ENCODE assay signal across 8 cellular contexts in the genomic region with DNA sequence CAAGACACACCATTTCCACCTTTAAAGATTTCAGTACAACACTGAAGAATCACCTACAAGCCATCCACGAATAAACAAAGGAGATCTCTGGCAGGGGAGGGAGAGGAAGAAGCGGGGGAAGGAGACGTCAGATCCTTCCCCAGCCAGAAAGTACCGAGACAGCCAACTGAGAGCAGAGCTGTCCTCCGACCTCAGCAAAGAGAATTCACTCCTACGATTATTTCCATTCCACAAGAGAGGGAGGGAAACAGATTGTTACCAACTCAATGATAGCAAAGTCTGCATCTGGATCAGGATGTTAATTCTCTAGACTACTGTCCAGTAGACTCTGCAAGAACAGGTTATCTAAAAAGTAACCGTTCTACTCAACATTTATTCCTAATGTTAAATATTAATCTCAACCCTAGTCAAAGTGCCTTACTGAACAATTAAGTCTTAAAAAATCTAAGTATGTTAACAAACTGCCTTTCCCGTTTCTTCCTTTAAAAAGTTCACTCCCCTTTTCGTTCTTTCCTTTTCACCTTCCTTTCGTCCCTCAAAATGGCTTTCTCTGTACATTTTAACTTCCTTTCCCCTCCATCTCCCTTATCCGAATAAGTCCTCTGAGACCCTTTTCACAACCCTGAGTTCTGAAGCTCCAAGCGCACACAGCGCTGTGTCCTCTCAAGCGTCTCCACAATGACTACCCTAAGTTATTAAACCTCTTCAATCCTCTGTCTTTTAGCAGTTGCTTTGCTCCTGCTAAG. TPM values are rescaled to one million over a fixed set of nuclear protein-coding genes. Genes with fewer than 3 reads are reported as not detected.
DNase-seq lines count a peak whose midpoint lies in the region; ATAC-seq and TF ChIP-seq lines count a peak whose summit lies in the region.

No MANE protein-coding gene starts in this region.

- no peak overlapping the region for H2BK120ac ChIP-seq in mesenchymal stem cell (ENCODE audit: low read depth, low read length)

- no peak overlapping the region for H2BK15ac ChIP-seq in mesenchymal stem cell (ENCODE audit: low read depth, poor library complexity, severe bottlenecking)

- H3K4me3 ChIP-seq in LNCaP clone FGC (ENCODE audit: low read depth, low read length): peak overlapping the region; percentile 89
- peak overlapping the region; percentile 98 for H3K4me3 ChIP-seq in coronary artery
- peak overlapping the region; percentile 80 to 91 for H3K4me3 ChIP-seq in mesenchymal stem cell (ENCODE audit: insufficient read depth in 1 of 2, low read depth in 1 of 2, low read length in 2 of 2)

- peak overlapping the region; percentile 53 for H3K27ac Mint-ChIP-seq in Calu3 (ENCODE audit: unreplicated experiment)

- H4K8ac ChIP-seq in mesenchymal stem cell (ENCODE audit: low read length): no peak overlapping the region

- H3K36me3 Mint-ChIP-seq in Calu3 (ENCODE audit: insufficient read depth, unreplicated experiment): peaks cover 87% of the 10 kb centered on the region

- no peaks in the 10 kb centered on the region for H3K27me3 Mint-ChIP-seq in Calu3 (ENCODE audit: unreplicated experiment)

- no peak overlapping the region for H3K14ac ChIP-seq in mesenchymal stem cell (ENCODE audit: low read length in 2 of 2)

- no peak overlapping the region for H3K23ac ChIP-seq in mesenchymal stem cell (ENCODE audit: low read length in 2 of 2)

- H2AFZ ChIP-seq in mesenchymal stem cell (ENCODE audit: low read depth, low read length): no peak overlapping the region

- BruUV-seq in Calu3 (replicated peaks; lab: Mats Ljungman, UMichigan): no TSS peak

- peak; percentile 16 for DNase-seq in Calu3
- no peak for DNase-seq in LNCaP clone FGC (ENCODE audit: low read depth)
- peak; percentile 44 for DNase-seq in activated CD4-positive, CD25-positive, alpha-beta regulatory T cell treated with anti-CD3 and anti-CD28 coated beads, Interleukin-2, amount 50 U/mL, for 16 hours (ENCODE audit: low read depth, low spot score)
- DNase-seq in coronary artery (ENCODE audit: low spot score): no peak
- DNase-seq in mesenchymal stem cell: peak; percentile 81
- DNase-seq in stimulated activated CD8-positive, alpha-beta memory T cell treated with anti-CD3 and anti-CD28 coated beads, Interleukin-15, amount 100 ng/mL, for 4 hours (ENCODE audit: low read depth in 2 of 2): peak; percentile 20 to 55

- peak overlapping the region; percentile 100 for H3K9ac ChIP-seq in mesenchymal stem cell (ENCODE audit: low read length)

- no peaks in the 10 kb centered on the region for H3K4me1 ChIP-seq in mesenchymal stem cell (ENCODE audit: control insufficient read depth, insufficient read depth, low read depth, low read length)

- H3K36me3 ChIP-seq in mesenchymal stem cell (ENCODE audit: control insufficient read depth in 1 of 2, insufficient read depth in 2 of 2, low read depth in 1 of 2, low read length in 2 of 2): peaks cover 12 to 44% of the 10 kb centered on the region in 2 experiments

- CTCF ChIA-PET in Calu3 (lab: Charles Lee): interaction anchor here (0.6 to 0.7 kb wide), 2 partner anchors 129 to 1115 kb away, joined by 4 read pairs; no protein-coding TSS in a partner anchor

- H3K9me3 Mint-ChIP-seq in Calu3 (ENCODE audit: low read depth, unreplicated experiment): no peaks in the 10 kb centered on the region

- H2AK5ac ChIP-seq in mesenchymal stem cell (ENCODE audit: low read length, severe bottlenecking): no peak overlapping the region

- intact Hi-C loops in Calu3 (cut with micrococcal nuclease; ENCODE audit: unreplicated experiment): loop anchor here (2.0 kb wide), 1 partner anchor 15 kb away; no protein-coding TSS in a partner anchor

- no peak overlapping the region for H2BK12ac ChIP-seq in mesenchymal stem cell (ENCODE audit: low read length in 2 of 2)

- peak overlapping the region in 1 of 2 experiments; percentile 69 for H3K4ac ChIP-seq in mesenchymal stem cell (ENCODE audit: low read depth in 1 of 2, low read length in 2 of 2)

- no peaks in the 10 kb centered on the region for H3K4me1 Mint-ChIP-seq in Calu3 (ENCODE audit: low read depth, unreplicated experiment)

- H3K79me1 ChIP-seq in mesenchymal stem cell (replicated peaks; ENCODE audit: low read length, poor library complexity, severe bottlenecking): peaks cover 1% of the 10 kb centered on the region

- no peak overlapping the region for H2BK5ac ChIP-seq in mesenchymal stem cell (ENCODE audit: low read depth, low read length, poor library complexity, severe bottlenecking)

- no peaks in the 10 kb centered on the region for H3K9me3 ChIP-seq in mesenchymal stem cell (ENCODE audit: control insufficient read depth, low read length)

- TF ChIP-seq CTCF in Calu3 (IDR thresholded peaks at IDR 0.05; ENCODE audit: unreplicated experiment): no peak
- no peak for TF ChIP-seq CTCF in LNCaP clone FGC (IDR thresholded peaks at IDR 0.05; ENCODE audit: control insufficient read depth, extremely low read depth, insufficient read depth)
- TF ChIP-seq CTCF in coronary artery (IDR thresholded peaks at IDR 0.05): no peak

- peak overlapping the region; percentile 62 for H3K4me2 ChIP-seq in mesenchymal stem cell (ENCODE audit: low read length, poor library complexity, severe bottlenecking)

- H3K18ac ChIP-seq in mesenchymal stem cell (ENCODE audit: low read depth in 1 of 2, low read length in 2 of 2): no peak overlapping the region

- H3K27me3 ChIP-seq in mesenchymal stem cell (ENCODE audit: control insufficient read depth in 1 of 2, insufficient read depth in 1 of 2, low read length in 2 of 2): no peaks in the 10 kb centered on the region

- ATAC-seq in GM21367 (IDR thresholded peaks at IDR 0.05; ENCODE audit: unreplicated experiment) (peak; percentile 24), HG03439 (IDR thresholded peaks at IDR 0.05; ENCODE audit: unreplicated experiment) (no peak)

- H4K91ac ChIP-seq in mesenchymal stem cell (ENCODE audit: low read length): no peak overlapping the region

- WGBS in mesenchymal stem cell: 2% methylated on average over 9 of the region's 14 CpGs

- H3K4me3 Mint-ChIP-seq in Calu3 (ENCODE audit: low read depth, unreplicated experiment): peak overlapping the region; percentile 78

- H3K27ac ChIP-seq in coronary artery: peak overlapping the region; percentile 99
- H3K27ac ChIP-seq in mesenchymal stem cell (ENCODE audit: low read length, poor library complexity, severe bottlenecking): peak overlapping the region; percentile 40

RNA-seq across cellular contexts. Expression of a gene that starts 1.4 kb away (rescaled TPM):
- 79.7 and 91.6 TPM in 2 replicates for total RNA-seq in Calu3 (2022)
- 18.1 TPM for polyA plus RNA-seq in mesenchymal stem cell (2013, experiment 1 of 2)
- polyA plus RNA-seq in mesenchymal stem cell (2013, experiment 2 of 2): 18.2 TPM

Comparison
In these comparisons a context has a peak if more than half of its experiments do, and no peak if none do; other contexts are left out.
1. DNase-seq: peak in Calu3 (single experiment), activated CD4-positive, CD25-positive, alpha-beta regulatory T cell treated with anti-CD3 and anti-CD28 coated beads, Interleukin-2, amount 50 U/mL, for 16 hours (single experiment), mesenchymal stem cell (single experiment) and stimulated activated CD8-positive, alpha-beta memory T cell treated with anti-CD3 and anti-CD28 coated beads, Interleukin-15, amount 100 ng/mL, for 4 hours (2 of 2); none in LNCaP clone FGC (single experiment) and coronary artery (single experiment).
2. Peak in every context shown above with its lines, with median percentiles within 50 percentile points of each other: H3K4me3 ChIP-seq.